Comparison of ENCODE assay signal across 1 cellular context in the genomic region with DNA sequence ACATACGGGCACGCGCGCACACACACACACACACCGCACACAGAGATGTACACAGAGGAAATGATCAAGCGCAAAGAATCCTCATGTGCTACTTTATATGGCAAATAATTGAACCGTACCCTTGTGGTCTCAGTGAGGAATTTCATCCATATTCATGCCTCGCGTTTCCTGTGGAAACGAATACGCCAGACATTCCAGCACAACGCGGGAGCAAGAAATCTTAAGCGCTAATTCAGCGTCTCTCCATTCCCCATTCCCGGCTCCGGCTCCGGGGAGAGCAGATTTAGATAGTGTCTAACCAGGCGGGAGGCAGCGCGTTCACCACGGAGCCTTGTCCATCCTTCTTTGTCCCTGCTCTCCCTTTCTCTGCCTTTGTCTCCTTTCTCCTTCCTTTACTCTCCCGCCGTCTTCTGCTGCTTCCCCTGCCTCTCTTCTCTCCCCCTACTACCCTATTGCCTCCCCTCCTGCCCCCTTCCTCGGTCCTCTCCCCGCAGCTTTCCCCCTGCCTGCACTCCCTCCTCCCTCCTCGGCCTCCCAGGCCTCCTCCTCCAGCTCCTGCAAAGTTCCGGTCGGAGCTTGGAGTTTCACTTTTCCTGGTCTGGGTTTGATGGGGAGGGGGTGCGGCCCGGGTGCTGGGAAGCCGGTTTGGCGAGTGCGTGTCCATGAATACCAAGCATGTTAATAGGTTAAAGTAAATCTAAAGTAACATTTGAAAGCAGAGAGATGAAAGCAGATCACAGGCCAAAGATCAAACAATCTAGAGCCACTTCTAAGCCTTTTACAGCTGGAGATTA.
TF ChIP-seq lines count a peak whose summit lies in the region.

No MANE protein-coding gene starts in this region.

TF ChIP-seq in WTC11, 78 proteins besides CTCF, POLR2A, EP300 and RAD21 (continued from another document):
- TF ChIP-seq, protein P1, sequence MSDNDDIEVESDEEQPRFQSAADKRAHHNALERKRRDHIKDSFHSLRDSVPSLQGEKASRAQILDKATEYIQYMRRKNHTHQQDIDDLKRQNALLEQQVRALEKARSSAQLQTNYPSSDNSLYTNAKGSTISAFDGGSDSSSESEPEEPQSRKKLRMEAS (CRISPR knock-in tag; IDR thresholded peaks at IDR 0.05), result peak; percentile 36; the same call in 1 of the 2 replicates
- TF ChIP-seq, protein P2, sequence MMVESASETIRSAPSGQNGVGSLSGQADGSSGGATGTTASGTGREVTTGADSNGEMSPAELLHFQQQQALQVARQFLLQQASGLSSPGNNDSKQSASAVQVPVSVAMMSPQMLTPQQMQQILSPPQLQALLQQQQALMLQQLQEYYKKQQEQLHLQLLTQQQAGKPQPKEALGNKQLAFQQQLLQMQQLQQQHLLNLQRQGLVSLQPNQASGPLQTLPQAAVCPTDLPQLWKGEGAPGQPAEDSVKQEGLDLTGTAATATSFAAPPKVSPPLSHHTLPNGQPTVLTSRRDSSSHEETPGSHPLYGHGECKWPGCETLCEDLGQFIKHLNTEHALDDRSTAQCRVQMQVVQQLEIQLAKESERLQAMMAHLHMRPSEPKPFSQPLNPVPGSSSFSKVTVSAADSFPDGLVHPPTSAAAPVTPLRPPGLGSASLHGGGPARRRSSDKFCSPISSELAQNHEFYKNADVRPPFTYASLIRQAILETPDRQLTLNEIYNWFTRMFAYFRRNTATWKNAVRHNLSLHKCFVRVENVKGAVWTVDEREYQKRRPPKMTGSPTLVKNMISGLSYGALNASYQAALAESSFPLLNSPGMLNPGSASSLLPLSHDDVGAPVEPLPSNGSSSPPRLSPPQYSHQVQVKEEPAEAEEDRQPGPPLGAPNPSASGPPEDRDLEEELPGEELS (CRISPR knock-in tag; IDR thresholded peaks at IDR 0.05), result 0 out of 2 replicates have a peak, but pooled peaks have one; percentile 46
- 0 out of 2 replicates have a peak, but pooled peaks have one; percentile 51 for TF ChIP-seq SMAD3 (CRISPR knock-in tag; IDR thresholded peaks at IDR 0.05; ENCODE audit: borderline replicate concordance)
- peak; percentile 41; the same call in 1 of the 2 replicates for TF ChIP-seq ZNF232 (CRISPR knock-in tag; IDR thresholded peaks at IDR 0.05)
- TF ChIP-seq, protein P3, sequence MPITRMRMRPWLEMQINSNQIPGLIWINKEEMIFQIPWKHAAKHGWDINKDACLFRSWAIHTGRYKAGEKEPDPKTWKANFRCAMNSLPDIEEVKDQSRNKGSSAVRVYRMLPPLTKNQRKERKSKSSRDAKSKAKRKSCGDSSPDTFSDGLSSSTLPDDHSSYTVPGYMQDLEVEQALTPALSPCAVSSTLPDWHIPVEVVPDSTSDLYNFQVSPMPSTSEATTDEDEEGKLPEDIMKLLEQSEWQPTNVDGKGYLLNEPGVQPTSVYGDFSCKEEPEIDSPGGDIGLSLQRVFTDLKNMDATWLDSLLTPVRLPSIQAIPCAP (CRISPR knock-in tag; IDR thresholded peaks at IDR 0.05), result 0 out of 2 replicates have a peak, but pooled peaks have one; percentile 28
- no peak for TF ChIP-seq GABPB1 (CRISPR knock-in tag; IDR thresholded peaks at IDR 0.05)
- no peak for TF ChIP-seq RORB (CRISPR knock-in tag; IDR thresholded peaks at IDR 0.05)
- TF ChIP-seq, protein P4, sequence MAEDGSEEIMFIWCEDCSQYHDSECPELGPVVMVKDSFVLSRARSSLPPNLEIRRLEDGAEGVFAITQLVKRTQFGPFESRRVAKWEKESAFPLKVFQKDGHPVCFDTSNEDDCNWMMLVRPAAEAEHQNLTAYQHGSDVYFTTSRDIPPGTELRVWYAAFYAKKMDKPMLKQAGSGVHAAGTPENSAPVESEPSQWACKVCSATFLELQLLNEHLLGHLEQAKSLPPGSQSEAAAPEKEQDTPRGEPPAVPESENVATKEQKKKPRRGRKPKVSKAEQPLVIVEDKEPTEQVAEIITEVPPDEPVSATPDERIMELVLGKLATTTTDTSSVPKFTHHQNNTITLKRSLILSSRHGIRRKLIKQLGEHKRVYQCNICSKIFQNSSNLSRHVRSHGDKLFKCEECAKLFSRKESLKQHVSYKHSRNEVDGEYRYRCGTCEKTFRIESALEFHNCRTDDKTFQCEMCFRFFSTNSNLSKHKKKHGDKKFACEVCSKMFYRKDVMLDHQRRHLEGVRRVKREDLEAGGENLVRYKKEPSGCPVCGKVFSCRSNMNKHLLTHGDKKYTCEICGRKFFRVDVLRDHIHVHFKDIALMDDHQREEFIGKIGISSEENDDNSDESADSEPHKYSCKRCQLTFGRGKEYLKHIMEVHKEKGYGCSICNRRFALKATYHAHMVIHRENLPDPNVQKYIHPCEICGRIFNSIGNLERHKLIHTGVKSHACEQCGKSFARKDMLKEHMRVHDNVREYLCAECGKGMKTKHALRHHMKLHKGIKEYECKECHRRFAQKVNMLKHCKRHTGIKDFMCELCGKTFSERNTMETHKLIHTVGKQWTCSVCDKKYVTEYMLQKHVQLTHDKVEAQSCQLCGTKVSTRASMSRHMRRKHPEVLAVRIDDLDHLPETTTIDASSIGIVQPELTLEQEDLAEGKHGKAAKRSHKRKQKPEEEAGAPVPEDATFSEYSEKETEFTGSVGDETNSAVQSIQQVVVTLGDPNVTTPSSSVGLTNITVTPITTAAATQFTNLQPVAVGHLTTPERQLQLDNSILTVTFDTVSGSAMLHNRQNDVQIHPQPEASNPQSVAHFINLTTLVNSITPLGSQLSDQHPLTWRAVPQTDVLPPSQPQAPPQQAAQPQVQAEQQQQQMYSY (CRISPR knock-in tag; IDR thresholded peaks at IDR 0.05), result peak; percentile 78
TF ChIP-seq in WTC11: peak in this region for 9.
